2 cellular contexts compared by ENCODE assay signal in the genomic region with DNA sequence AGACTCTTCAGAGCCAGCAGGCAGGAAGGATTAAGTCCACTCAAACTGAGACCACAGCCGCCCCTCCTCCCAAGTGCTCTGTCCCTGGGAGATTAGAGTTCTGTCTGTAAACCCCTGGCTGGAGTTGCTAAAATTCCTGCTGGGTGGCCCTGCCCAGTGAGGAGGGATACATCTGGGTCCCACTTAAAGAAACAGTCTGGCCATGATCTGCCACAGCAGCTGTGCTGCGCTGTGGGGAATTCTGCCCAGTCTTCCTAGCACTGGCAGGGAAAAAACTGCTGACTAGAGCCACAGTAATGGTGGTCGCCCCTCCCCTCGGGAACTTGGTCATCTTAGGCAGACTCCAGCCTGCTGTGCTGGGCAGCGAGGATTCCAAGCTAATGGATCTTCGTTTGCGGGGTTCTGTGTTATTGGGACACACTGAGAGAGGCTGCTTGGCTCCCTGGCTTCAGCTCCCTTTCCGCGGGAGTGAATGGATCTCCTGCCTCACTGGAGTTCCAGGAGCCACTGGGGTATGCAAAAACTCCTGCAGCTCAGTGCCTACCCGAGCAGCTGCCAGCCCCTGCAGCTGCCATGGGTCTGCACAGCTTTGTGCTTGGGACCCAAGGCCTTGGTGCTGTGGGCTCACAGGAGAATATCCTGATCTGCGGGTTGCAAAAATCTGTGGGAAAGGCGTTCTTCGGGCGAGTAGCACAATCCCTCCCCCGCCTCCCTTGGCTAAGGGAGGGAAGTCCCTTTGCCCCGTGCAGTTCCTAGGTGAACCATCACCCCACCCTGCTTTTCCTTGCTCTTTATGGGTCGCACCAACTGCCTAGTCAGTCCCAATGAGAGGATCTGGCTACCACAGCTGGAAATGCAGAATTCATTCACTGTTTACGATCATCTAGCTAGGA.
TF ChIP-seq lines count a peak whose summit lies in the region.

No MANE protein-coding gene starts in this region.

TF ChIP-seq in HepG2, 621 proteins besides CTCF, POLR2A, EP300 and RAD21:
- TF ChIP-seq ZNF362 (CRISPR knock-in tag; IDR thresholded peaks at IDR 0.05; ENCODE audit: borderline replicate concordance): no peak
- TF ChIP-seq, protein P1, sequence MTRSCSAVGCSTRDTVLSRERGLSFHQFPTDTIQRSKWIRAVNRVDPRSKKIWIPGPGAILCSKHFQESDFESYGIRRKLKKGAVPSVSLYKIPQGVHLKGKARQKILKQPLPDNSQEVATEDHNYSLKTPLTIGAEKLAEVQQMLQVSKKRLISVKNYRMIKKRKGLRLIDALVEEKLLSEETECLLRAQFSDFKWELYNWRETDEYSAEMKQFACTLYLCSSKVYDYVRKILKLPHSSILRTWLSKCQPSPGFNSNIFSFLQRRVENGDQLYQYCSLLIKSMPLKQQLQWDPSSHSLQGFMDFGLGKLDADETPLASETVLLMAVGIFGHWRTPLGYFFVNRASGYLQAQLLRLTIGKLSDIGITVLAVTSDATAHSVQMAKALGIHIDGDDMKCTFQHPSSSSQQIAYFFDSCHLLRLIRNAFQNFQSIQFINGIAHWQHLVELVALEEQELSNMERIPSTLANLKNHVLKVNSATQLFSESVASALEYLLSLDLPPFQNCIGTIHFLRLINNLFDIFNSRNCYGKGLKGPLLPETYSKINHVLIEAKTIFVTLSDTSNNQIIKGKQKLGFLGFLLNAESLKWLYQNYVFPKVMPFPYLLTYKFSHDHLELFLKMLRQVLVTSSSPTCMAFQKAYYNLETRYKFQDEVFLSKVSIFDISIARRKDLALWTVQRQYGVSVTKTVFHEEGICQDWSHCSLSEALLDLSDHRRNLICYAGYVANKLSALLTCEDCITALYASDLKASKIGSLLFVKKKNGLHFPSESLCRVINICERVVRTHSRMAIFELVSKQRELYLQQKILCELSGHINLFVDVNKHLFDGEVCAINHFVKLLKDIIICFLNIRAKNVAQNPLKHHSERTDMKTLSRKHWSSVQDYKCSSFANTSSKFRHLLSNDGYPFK (CRISPR knock-in tag; IDR thresholded peaks at IDR 0.05; ENCODE audit: borderline replicate concordance): no peak

TF ChIP-seq in K562, 482 proteins besides CTCF, POLR2A, EP300 and RAD21:
- 0 out of 2 replicates have a peak, but pooled peaks have one; percentile 3 for TF ChIP-seq ZNF316 (IDR thresholded peaks at IDR 0.05)
- no peak for TF ChIP-seq ZNF785 (CRISPR knock-in tag; IDR thresholded peaks at IDR 0.05)
- no peak for TF ChIP-seq MBD2 (IDR thresholded peaks at IDR 0.05; ENCODE audit: borderline replicate concordance, low read depth)
- TF ChIP-seq KDM5B (IDR thresholded peaks at IDR 0.05; ENCODE audit: insufficient replicate concordance, low read depth, low read length): no peak
- 0 out of 2 replicates have a peak, but pooled peaks have one; percentile 18 for TF ChIP-seq CBFA2T2 (conservative IDR thresholded peaks at IDR 0.05)
- no peak for TF ChIP-seq HCFC1 (IDR thresholded peaks at IDR 0.05; ENCODE audit: low read depth, low read length)
- no peak for TF ChIP-seq U2AF1 (optimal IDR thresholded peaks at IDR 0.05; ENCODE audit: low read depth, low read length)
- no peak for TF ChIP-seq ZNF408 (CRISPR knock-in tag; IDR thresholded peaks at IDR 0.05; ENCODE audit: low read depth)
- peak; percentile 43 for TF ChIP-seq CBFA2T3 (IDR thresholded peaks at IDR 0.05)
- TF ChIP-seq EGR1 (conservative IDR thresholded peaks at IDR 0.05): no peak
- no peak for TF ChIP-seq DEAF1 (CRISPR knock-in tag; IDR thresholded peaks at IDR 0.05)
- TF ChIP-seq, protein P2, sequence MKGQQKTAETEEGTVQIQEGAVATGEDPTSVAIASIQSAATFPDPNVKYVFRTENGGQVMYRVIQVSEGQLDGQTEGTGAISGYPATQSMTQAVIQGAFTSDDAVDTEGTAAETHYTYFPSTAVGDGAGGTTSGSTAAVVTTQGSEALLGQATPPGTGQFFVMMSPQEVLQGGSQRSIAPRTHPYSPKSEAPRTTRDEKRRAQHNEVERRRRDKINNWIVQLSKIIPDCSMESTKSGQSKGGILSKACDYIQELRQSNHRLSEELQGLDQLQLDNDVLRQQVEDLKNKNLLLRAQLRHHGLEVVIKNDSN (CRISPR knock-in tag; IDR thresholded peaks at IDR 0.05): no peak
- no peak for TF ChIP-seq CHCHD3 (CRISPR knock-in tag; IDR thresholded peaks at IDR 0.05)
- TF ChIP-seq ATF7 (IDR thresholded peaks at IDR 0.05): no peak
- TF ChIP-seq ZHX1 (conservative IDR thresholded peaks at IDR 0.05; ENCODE audit: low read length): no peak
- no peak for TF ChIP-seq NR4A1 (CRISPR knock-in tag; IDR thresholded peaks at IDR 0.05)
- no peak for TF ChIP-seq NR4A1 (tag; IDR thresholded peaks at IDR 0.05)
